ENCODE assay signal across 8 cellular contexts in the genomic region with DNA sequence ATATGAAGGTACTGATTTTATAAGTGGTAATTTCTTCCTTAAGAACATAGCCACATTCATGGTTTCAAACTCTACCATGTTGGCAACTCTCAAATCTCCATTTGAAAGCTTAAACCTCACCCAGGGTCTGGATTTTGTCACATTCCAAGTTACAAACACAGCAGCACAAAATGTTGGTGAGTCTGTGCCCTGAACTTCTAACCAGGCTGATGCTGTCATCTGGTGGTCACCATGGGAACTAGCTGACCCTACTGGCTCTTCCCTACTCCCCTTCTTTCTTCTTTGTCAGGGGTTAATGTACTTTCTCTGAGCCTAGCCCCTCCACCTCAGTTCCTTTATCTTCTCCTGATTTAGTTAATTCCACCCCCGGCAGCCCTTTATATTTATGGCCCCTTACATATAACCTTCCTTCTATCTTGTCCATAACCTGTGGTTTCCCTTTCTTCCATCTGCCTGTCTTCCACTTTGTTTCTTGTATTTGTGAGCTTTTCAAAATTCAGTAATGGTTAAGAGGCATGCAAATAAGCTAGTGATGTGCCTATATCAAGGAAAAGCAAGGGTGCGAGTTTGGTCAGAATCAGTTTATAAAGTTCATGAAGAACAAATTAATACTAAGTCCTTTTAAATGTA. TPM values are rescaled to one million over a fixed set of nuclear protein-coding genes. Genes with fewer than 3 reads are reported as not detected.
DNase-seq lines count a peak whose midpoint lies in the region; ATAC-seq lines count a peak whose summit lies in the region.

No MANE protein-coding gene starts in this region.

- no peaks in the 10 kb centered on the region for H3K4me1 ChIP-seq in SJCRH30
- H3K4me1 ChIP-seq in right cardiac atrium (ENCODE audit: control insufficient read depth, insufficient read depth, low read length), result no peaks in the 10 kb centered on the region

- peaks cover 64% of the 10 kb centered on the region for H3K36me3 Mint-ChIP-seq in activated CD8-positive, alpha-beta memory T cell treated with anti-CD3 and anti-CD28 coated beads, Interleukin-2, amount 10 ng/mL, durations not matched to agents 7 days and 5 days

- intact Hi-C loops in right cardiac atrium (cut with DNase I), result loop anchor here (2.0 to 10.0 kb wide), 6 partner anchors 143 to 293 kb away; no protein-coding TSS in a partner anchor

- H3K27me3 ChIP-seq in SJCRH30, result no peaks in the 10 kb centered on the region
- H3K27me3 ChIP-seq in right cardiac atrium (ENCODE audit: control insufficient read depth, insufficient read depth), result no peaks in the 10 kb centered on the region
- H3K27me3 ChIP-seq in MG63, result no peaks in the 10 kb centered on the region

- H3K4me3 Mint-ChIP-seq in activated CD8-positive, alpha-beta memory T cell treated with anti-CD3 and anti-CD28 coated beads, Interleukin-2, amount 10 ng/mL, durations not matched to agents 7 days and 5 days, result no peak overlapping the region

- no peaks in the 10 kb centered on the region for H3K27me3 Mint-ChIP-seq in activated CD8-positive, alpha-beta memory T cell treated with anti-CD3 and anti-CD28 coated beads, Interleukin-2, amount 10 ng/mL, durations not matched to agents 7 days and 5 days

- peaks cover 32% of the 10 kb centered on the region for H3K4me1 Mint-ChIP-seq in activated CD8-positive, alpha-beta memory T cell treated with anti-CD3 and anti-CD28 coated beads, Interleukin-2, amount 10 ng/mL, durations not matched to agents 7 days and 5 days

- H3K9me3 ChIP-seq in SJCRH30 (replicated peaks) (no peaks in the 10 kb centered on the region), right cardiac atrium (ENCODE audit: control insufficient read depth, low read length) (no peaks in the 10 kb centered on the region), MG63 (no peaks in the 10 kb centered on the region)

- H3K36me3 ChIP-seq in SJCRH30 (peaks cover 67% of the 10 kb centered on the region), MG63 (peaks cover 40% of the 10 kb centered on the region)

- DNase-seq in activated CD8-positive, alpha-beta memory T cell treated with anti-CD3 and anti-CD28 coated beads, Interleukin-2, amount 10 ng/mL, durations not matched to agents 7 days and 5 days, result peak; percentile 61
- DNase-seq in activated CD8-positive, alpha-beta memory T cell treated with anti-CD3 and anti-CD28 coated beads, Interleukin-2, amount 50 U/mL, for 48 hours, result no peak
- peak; percentile 45 to 75 for DNase-seq in SJCRH30
- peak; percentile 78 for DNase-seq in amniotic epithelial cell (ENCODE audit: low read depth)
- peak in 1 of 3 donors; percentile 27 for DNase-seq in right cardiac atrium
- DNase-seq in renal cortical epithelial cell (ENCODE audit: low read depth), result peak; percentile 54
- no peak for DNase-seq in MG63

- H3K4me3 ChIP-seq in SJCRH30 (no peak overlapping the region), right cardiac atrium (ENCODE audit: low read length) (no peak overlapping the region), MG63 (no peak overlapping the region)

- H3K27ac ChIP-seq in SJCRH30, result no peak overlapping the region
- no peak overlapping the region for H3K27ac ChIP-seq in right cardiac atrium (ENCODE audit: low read length)

- peak overlapping the region; percentile 68 for H3K27ac Mint-ChIP-seq in activated CD8-positive, alpha-beta memory T cell treated with anti-CD3 and anti-CD28 coated beads, Interleukin-2, amount 10 ng/mL, durations not matched to agents 7 days and 5 days

- ATAC-seq in activated CD8-positive, alpha-beta memory T cell treated with anti-CD3 and anti-CD28 coated beads, Interleukin-2, amount 10 ng/mL, durations not matched to agents 7 days and 5 days, result peak; percentile 77
- peak; percentile 74 for ATAC-seq in HG03066 (IDR thresholded peaks at IDR 0.05; ENCODE audit: low read depth, unreplicated experiment)
- peak; percentile 85 to 86 for ATAC-seq in right cardiac atrium

- no peaks in the 10 kb centered on the region for H3K9me3 Mint-ChIP-seq in activated CD8-positive, alpha-beta memory T cell treated with anti-CD3 and anti-CD28 coated beads, Interleukin-2, amount 10 ng/mL, durations not matched to agents 7 days and 5 days (ENCODE audit: low read depth)

- WGBS in right cardiac atrium, result 72% methylated on average over 2 of the region's 2 CpGs

- CTCF ChIA-PET in activated CD8-positive, alpha-beta memory T cell treated with anti-CD3 and anti-CD28 coated beads, Interleukin-2, amount 10 ng/mL, durations not matched to agents 7 days and 5 days (lab: Charles Lee), result interaction anchor here (0.6 to 12.0 kb wide), 30 partner anchors 9 to 335 kb away, joined by 3 to 179 read pairs (median 4); partner anchors contain the start of gene TGFBR1

RNA-seq across cellular contexts. Expression of gene TGFBR1, which starts 35.9 kb away (rescaled TPM):
- total RNA-seq in activated CD8-positive, alpha-beta memory T cell treated with anti-CD3 and anti-CD28 coated beads, Interleukin-2, amount 10 ng/mL, durations not matched to agents 7 days and 5 days, result 10 to 100 TPM; 72.5 to 78.0 TPM
- 85.0 and 97.4 TPM in 2 replicates for total RNA-seq in SJCRH30 (2014; rRNA removed; shearing (Covaris generic))
- total RNA-seq in right cardiac atrium (10 to 100 TPM; 13.3 to 25.8 (median 15.0) TPM), renal cortical epithelial cell (209 and 317 TPM in 2 replicates)
- 4.3 TPM for polyA plus RNA-seq in right cardiac atrium
- 19.1 and 29.4 TPM in 2 replicates for total RNA-seq in MG63 (2014; rRNA removed; shearing (Covaris generic); ENCODE audit: low replicate concordance)

Comparison
In these comparisons a context has a peak if more than half of its experiments do, and no peak if none do; other contexts are left out.
1. DNase-seq: peak in activated CD8-positive, alpha-beta memory T cell treated with anti-CD3 and anti-CD28 coated beads, Interleukin-2, amount 10 ng/mL, durations not matched to agents 7 days and 5 days (single experiment), SJCRH30 (2 of 2), amniotic epithelial cell (single experiment) and renal cortical epithelial cell (single experiment); none in activated CD8-positive, alpha-beta memory T cell treated with anti-CD3 and anti-CD28 coated beads, Interleukin-2, amount 50 U/mL, for 48 hours (single experiment) and MG63 (single experiment).
2. Peak in every context shown above with its lines, with median percentiles within 50 percentile points of each other: ATAC-seq.